ENCODE assay signal across 1 cellular context in the genomic region with DNA sequence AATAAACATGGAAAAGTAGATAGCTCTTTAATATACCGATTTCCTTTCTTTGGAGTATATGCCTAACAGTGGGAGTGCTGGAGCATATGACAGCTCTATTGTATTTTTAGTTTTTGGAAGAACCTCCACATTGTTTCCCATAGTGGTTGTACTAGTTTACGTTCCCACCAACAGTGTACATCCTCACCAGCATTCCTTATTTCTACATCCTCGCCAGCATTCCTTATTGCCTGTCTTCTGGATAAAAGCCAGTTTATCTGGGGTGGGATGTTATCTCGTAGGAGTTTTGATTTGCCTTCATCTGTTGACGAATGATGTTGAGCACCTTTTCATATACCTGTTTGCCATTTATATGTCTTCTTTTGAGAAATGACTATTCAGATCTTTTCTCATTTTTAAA.
TF ChIP-seq lines count a peak whose summit lies in the region.

No MANE protein-coding gene starts in this region.

TF ChIP-seq in endothelial cell of umbilical vein, 7 proteins besides CTCF, POLR2A, EP300 and RAD21:
- TF ChIP-seq MYC (IDR thresholded peaks at IDR 0.05; ENCODE audit: low read depth, low read length) (no peak), FOS (IDR thresholded peaks at IDR 0.05; ENCODE audit: borderline replicate concordance, insufficient read depth, low read length) (no peak), GATA2 (IDR thresholded peaks at IDR 0.05; ENCODE audit: insufficient read depth, insufficient read length, low read depth, low read length) (no peak), JUN (IDR thresholded peaks at IDR 0.05; ENCODE audit: borderline replicate concordance, insufficient read depth, insufficient read length, low read depth) (no peak), POLR2AphosphoS5 (IDR thresholded peaks at IDR 0.05; ENCODE audit: insufficient read depth, low read depth, low read length) (no peak), EZH2 (IDR thresholded peaks at IDR 0.05; ENCODE audit: borderline replicate concordance, low read depth, low read length, severe bottlenecking) (no peak)
- TF ChIP-seq, protein P1, sequence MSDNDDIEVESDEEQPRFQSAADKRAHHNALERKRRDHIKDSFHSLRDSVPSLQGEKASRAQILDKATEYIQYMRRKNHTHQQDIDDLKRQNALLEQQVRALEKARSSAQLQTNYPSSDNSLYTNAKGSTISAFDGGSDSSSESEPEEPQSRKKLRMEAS (IDR thresholded peaks at IDR 0.05; ENCODE audit: insufficient read depth, insufficient read length) = no peak
